Comparison of ENCODE assay signal across 13 cellular contexts in the genomic region with DNA sequence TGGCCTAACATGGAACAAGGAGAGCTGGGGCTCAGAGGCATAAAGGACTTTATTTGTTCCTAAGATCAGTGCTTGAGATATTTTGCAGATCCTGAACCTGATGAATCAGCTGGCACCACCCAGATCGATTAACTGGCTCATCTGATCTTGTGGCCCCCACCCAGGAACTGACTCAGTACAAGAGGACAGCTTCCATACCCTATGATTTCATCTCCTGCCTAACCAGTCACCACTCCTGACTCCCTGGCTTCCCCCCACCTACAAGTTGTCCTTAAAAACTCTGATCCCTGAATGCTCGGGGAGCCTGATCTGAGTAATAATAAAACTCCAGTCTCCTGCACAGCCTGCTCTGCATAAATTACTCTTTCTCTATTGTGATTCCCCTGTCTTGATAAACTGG. TPM values are rescaled to one million over a fixed set of nuclear protein-coding genes. Genes with fewer than 3 reads are reported as not detected.
DNase-seq lines count a peak whose midpoint lies in the region; ATAC-seq and TF ChIP-seq lines count a peak whose summit lies in the region.
"Had no signal": no experiment of that assay in that cellular context is flagged by ENCODE, and none has a peak within 500 bp of the region (broad histone marks: within the 10 kb centered on the region; RNA-seq: fewer than 3 reads in every experiment).

No MANE protein-coding gene starts in this region.

- H3K4me3 ChIP-seq in epithelial cell of proximal tubule (ENCODE audit: low read depth, low read length), result no peak overlapping the region
- H3K4me3 ChIP-seq: SK-N-MC, thoracic aorta had no signal

- H3K36me3 Mint-ChIP-seq in stimulated activated effector memory CD8-positive, alpha-beta T cell treated with anti-CD3 and anti-CD28 coated beads, Interleukin-12 subunit alpha, Interleukin-12 subunit beta, amount 100 ng/mL, for 72 hours, result no peaks in the 10 kb centered on the region

- no peak overlapping the region for H3K4me3 Mint-ChIP-seq in stimulated activated effector memory CD8-positive, alpha-beta T cell treated with anti-CD3 and anti-CD28 coated beads, Interleukin-12 subunit alpha, Interleukin-12 subunit beta, amount 100 ng/mL, for 72 hours
- H3K4me3 Mint-ChIP-seq: natural killer cell had no signal

- H3K27ac Mint-ChIP-seq in stimulated activated effector memory CD8-positive, alpha-beta T cell treated with anti-CD3 and anti-CD28 coated beads, Interleukin-12 subunit alpha, Interleukin-12 subunit beta, amount 100 ng/mL, for 72 hours, result no peak overlapping the region
- H3K27ac Mint-ChIP-seq: natural killer cell had no signal

- no peaks in the 10 kb centered on the region for H3K4me1 Mint-ChIP-seq in stimulated activated effector memory CD8-positive, alpha-beta T cell treated with anti-CD3 and anti-CD28 coated beads, Interleukin-12 subunit alpha, Interleukin-12 subunit beta, amount 100 ng/mL, for 72 hours
- H3K4me1 Mint-ChIP-seq: natural killer cell had no signal

- ATAC-seq in activated CD4-positive, CD25-positive, alpha-beta regulatory T cell treated with anti-CD3 and anti-CD28 coated beads, Interleukin-2, amount 50 U/mL, for 24 hours, result peak; percentile 52 to 81
- ATAC-seq in stimulated activated effector memory CD8-positive, alpha-beta T cell treated with anti-CD3 and anti-CD28 coated beads, Interleukin-12 subunit alpha, Interleukin-12 subunit beta, amount 100 ng/mL, for 72 hours, result peak; percentile 83
- ATAC-seq: natural killer cell had no signal

- H3K9me3 Mint-ChIP-seq in stimulated activated effector memory CD8-positive, alpha-beta T cell treated with anti-CD3 and anti-CD28 coated beads, Interleukin-12 subunit alpha, Interleukin-12 subunit beta, amount 100 ng/mL, for 72 hours, result peaks cover 1% of the 10 kb centered on the region

- no peak for TF ChIP-seq CTCF in epithelial cell of proximal tubule (conservative IDR thresholded peaks at IDR 0.05; ENCODE audit: low read depth, low read length)

- DNase-seq in activated CD4-positive, CD25-positive, alpha-beta regulatory T cell treated with anti-CD3 and anti-CD28 coated beads, Interleukin-2, amount 50 U/mL, for 72 hours, result no peak
- peak; percentile 68 for DNase-seq in activated CD4-positive, alpha-beta T cell treated with anti-CD3 and anti-CD28 coated beads for 48 hours
- DNase-seq in epithelial cell of proximal tubule (ENCODE audit: low read depth), result peak; percentile 35
- no peak for DNase-seq in stimulated activated effector memory CD8-positive, alpha-beta T cell treated with anti-CD3 and anti-CD28 coated beads, Interleukin-12 subunit alpha, Interleukin-12 subunit beta, amount 100 ng/mL, for 72 hours (ENCODE audit: low spot score in 2 of 2)
- DNase-seq in AG20443 (ENCODE audit: low spot score), result no peak
- DNase-seq in NCI-H1092 treated with DMSO at 0.1 percent for 48 hours (lab: John Stamatoyannopoulos, UW), result no peak
- no peak for DNase-seq in glomerular visceral epithelial cell (ENCODE audit: extremely low spot score)
- DNase-seq: effector CD4-positive, alpha-beta T cell; KG1; natural killer cell had no signal

RNA-seq across cellular contexts. Expression of a gene that starts 5.1 kb away (rescaled TPM):
- total RNA-seq in epithelial cell of proximal tubule, result 0.29 and 0.65 TPM in 2 replicates
- total RNA-seq: natural killer cell, thoracic aorta had no signal

RNA-seq across cellular contexts. Expression of a gene that starts 18.7 kb away (rescaled TPM):
- total RNA-seq in epithelial cell of proximal tubule, result 39.8 and 68.4 TPM in 2 replicates

Comparison
In these comparisons a context has a peak if more than half of its experiments do, and no peak if none do; other contexts are left out.
1. DNase-seq: peak in activated CD4-positive, alpha-beta T cell treated with anti-CD3 and anti-CD28 coated beads for 48 hours (single experiment) and epithelial cell of proximal tubule (single experiment); none in activated CD4-positive, CD25-positive, alpha-beta regulatory T cell treated with anti-CD3 and anti-CD28 coated beads, Interleukin-2, amount 50 U/mL, for 72 hours (single experiment), stimulated activated effector memory CD8-positive, alpha-beta T cell treated with anti-CD3 and anti-CD28 coated beads, Interleukin-12 subunit alpha, Interleukin-12 subunit beta, amount 100 ng/mL, for 72 hours (0 of 2), AG20443 (single experiment), NCI-H1092 treated with DMSO at 0.1 percent for 48 hours (single experiment) and glomerular visceral epithelial cell (single experiment).